Comparison of ENCODE assay signal across 1 cellular context in genomic region chr15:89686522-89686921, GRCh38.
TF ChIP-seq lines count a peak whose summit lies in the region.

No MANE protein-coding gene starts in this region.

TF ChIP-seq in liver, 16 proteins besides CTCF, POLR2A, EP300 and RAD21 (continued from another document):
- TF ChIP-seq ZBTB33 (IDR thresholded peaks at IDR 0.05) (no peak), FOXA1 (IDR thresholded peaks at IDR 0.05) (no peak)
